6 cellular contexts compared by ENCODE assay signal in the genomic region with DNA sequence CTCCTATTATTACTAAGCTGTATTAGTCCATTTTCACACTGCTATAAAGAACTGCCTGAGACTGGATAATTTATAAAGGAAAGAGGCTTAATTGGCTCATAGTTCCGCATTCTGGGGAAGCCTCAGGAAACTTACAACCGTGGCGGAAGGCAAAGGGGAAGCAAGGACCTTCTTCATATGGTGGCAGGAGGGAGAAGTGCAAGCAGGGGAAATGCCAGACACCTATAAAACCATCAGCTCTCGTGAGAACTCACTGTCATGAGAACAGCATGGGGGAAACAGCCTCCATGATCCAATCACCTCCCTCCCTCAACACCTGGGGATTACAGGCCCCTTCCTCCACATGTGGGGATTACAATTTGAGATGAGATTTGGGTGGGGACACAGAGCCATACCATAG. TPM values are rescaled to one million over a fixed set of nuclear protein-coding genes. Genes with fewer than 3 reads are reported as not detected.
"Had no signal": no experiment of that assay in that cellular context is flagged by ENCODE, and none has a peak within 500 bp of the region (broad histone marks: within the 10 kb centered on the region; RNA-seq: fewer than 3 reads in every experiment).

No MANE protein-coding gene starts in this region.

RNA-seq across cellular contexts. Expression of gene BARX2, which starts 47.9 kb away (rescaled TPM):
- total RNA-seq: activated CD4-positive, alpha-beta T cell treated with anti-CD3 and anti-CD28 coated beads, Interleukin-2, amount 10 ng/mL, durations not matched to agents 7 days and 5 days; ascending aorta; chondrocyte; Right ventricle myocardium superior; SJSA1; T-cell had no signal
